Comparison of ENCODE assay signal across 17 cellular contexts in genomic region chr20:10728873-10729670, GRCh38. TPM values are rescaled to one million over a fixed set of nuclear protein-coding genes. Genes with fewer than 3 reads are reported as not detected.
DNase-seq lines count a peak whose midpoint lies in the region; ATAC-seq and TF ChIP-seq lines count a peak whose summit lies in the region.
"Had no signal": no experiment of that assay in that cellular context is flagged by ENCODE, and none has a peak within 500 bp of the region (broad histone marks: within the 10 kb centered on the region; RNA-seq: fewer than 3 reads in every experiment).

No MANE protein-coding gene starts in this region.

- peaks cover 16% of the 10 kb centered on the region for H3K4me1 Mint-ChIP-seq in WTC11
- H3K4me1 Mint-ChIP-seq: CD4-positive, alpha-beta memory T cell had no signal

- H3K27ac Mint-ChIP-seq in WTC11: no peak overlapping the region
- H3K27ac Mint-ChIP-seq: CD4-positive, alpha-beta memory T cell had no signal

- POLR2A ChIA-PET in WTC11 (lab: Charles Lee): no interaction called here

- H3K4me1 ChIP-seq in thyroid gland: no peaks in the 10 kb centered on the region

- in situ Hi-C loops in brain microvascular endothelial cell (cut with HindIII; ENCODE audit: low pct_ligation_motif_present, low sequenced_read_pairs): no loop called here

- TF ChIP-seq CTCF in brain microvascular endothelial cell (IDR thresholded peaks at IDR 0.05; ENCODE audit: low read depth, low read length, missing control alignments): no peak
- no peak for TF ChIP-seq CTCF in fibroblast of the aortic adventitia (IDR thresholded peaks at IDR 0.05; ENCODE audit: insufficient read depth, low read length)
- no peak for TF ChIP-seq CTCF in thyroid gland (IDR thresholded peaks at IDR 0.05)
- no peak for TF ChIP-seq CTCF in WTC11 (IDR thresholded peaks at IDR 0.05)

- H3K4me3 Mint-ChIP-seq in WTC11: no peak overlapping the region
- H3K4me3 Mint-ChIP-seq: CD4-positive, alpha-beta memory T cell had no signal

- H3K27me3 ChIP-seq in brain microvascular endothelial cell (replicated peaks) (no peaks in the 10 kb centered on the region), thyroid gland (no peaks in the 10 kb centered on the region)

- H3K36me3 ChIP-seq in brain microvascular endothelial cell (replicated peaks): no peaks in the 10 kb centered on the region
- H3K36me3 ChIP-seq in thyroid gland: no peaks in the 10 kb centered on the region

- H3K9me3 Mint-ChIP-seq in WTC11: peaks cover 29% of the 10 kb centered on the region

- DNase-seq in HT1080 (ENCODE audit: low read depth): peak; percentile 31
- peak; percentile 49 for DNase-seq in brain microvascular endothelial cell
- peak; percentile 27 for DNase-seq in fibroblast of the aortic adventitia (ENCODE audit: low read depth)
- DNase-seq in renal cortical epithelial cell (ENCODE audit: low read depth): peak; percentile 63
- no peak for DNase-seq in thyroid gland
- no peak for DNase-seq in posterior vena cava (ENCODE audit: low spot score)
- DNase-seq in WTC11 (ENCODE audit: low spot score): no peak
- DNase-seq: Calu3; CD4-positive, alpha-beta memory T cell; HCEC 1CT; NCI-H1436; NCI-H2029 treated with DMSO at 0.1 percent for 48 hours; NCI-H510A had no signal

- H3K4me3 ChIP-seq in brain microvascular endothelial cell (ENCODE audit: low read depth, low read length) (no peak overlapping the region), fibroblast of the aortic adventitia (ENCODE audit: low read depth, low read length) (no peak overlapping the region), thyroid gland (replicated peaks in 1 of 3) (no peak overlapping the region)
- H3K4me3 ChIP-seq: K562 had no signal

- ATAC-seq in GM21515 (IDR thresholded peaks at IDR 0.05; ENCODE audit: unreplicated experiment) (no peak), WTC11 (no peak)
- ATAC-seq: K562 had no signal

- peaks cover 4% of the 10 kb centered on the region; the same call in 1 of the 2 replicates for H3K27me3 Mint-ChIP-seq in WTC11 (ENCODE audit: low read depth)

- peaks cover 6% of the 10 kb centered on the region; the same call in 1 of the 2 replicates for H3K36me3 Mint-ChIP-seq in WTC11
- H3K36me3 Mint-ChIP-seq: CD4-positive, alpha-beta memory T cell had no signal

- WGBS in thyroid gland, 2 donors: 83 to 88% methylated on average over 8 of the region's 8 CpGs

- H3K9me3 ChIP-seq in thyroid gland: no peaks in the 10 kb centered on the region

- H3K27ac ChIP-seq in brain microvascular endothelial cell (no peak overlapping the region), thyroid gland (no peak overlapping the region)
- H3K27ac ChIP-seq: HL-60 had no signal

- CTCF ChIA-PET in WTC11 (lab: Charles Lee): no interaction called here

- intact Hi-C loops in thyroid gland (cut with DNase I): no loop called here
- intact Hi-C loops in posterior vena cava (cut with DNase I): no loop called here

- no peak for TF ChIP-seq POLR2A in thyroid gland (IDR thresholded peaks at IDR 0.05)

TF ChIP-seq in WTC11, 78 proteins besides CTCF, POLR2A, EP300 and RAD21:
- TF ChIP-seq MAX (CRISPR knock-in tag; IDR thresholded peaks at IDR 0.05) (no peak), CDX4 (CRISPR knock-in tag; IDR thresholded peaks at IDR 0.05; ENCODE audit: borderline replicate concordance) (no peak), ZNF317 (CRISPR knock-in tag; IDR thresholded peaks at IDR 0.05; ENCODE audit: borderline replicate concordance, low read depth) (no peak), ETV6 (CRISPR knock-in tag; IDR thresholded peaks at IDR 0.05) (no peak), ESRRA (CRISPR knock-in tag; IDR thresholded peaks at IDR 0.05; ENCODE audit: borderline replicate concordance) (no peak), FOXJ3 (CRISPR knock-in tag; IDR thresholded peaks at IDR 0.05; ENCODE audit: borderline replicate concordance) (no peak)

RNA-seq across cellular contexts. Expression of gene JAG1, which starts 55.3 kb away (rescaled TPM):
- total RNA-seq in HT1080 (2014; rRNA removed; shearing (Covaris generic)): 42.8 and 43.6 TPM in 2 replicates
- 21.1 and 27.6 TPM in 2 replicates for polyA plus RNA-seq in HT1080 (2015; cell fraction: cytosol; rRNA removed)
- polyA plus RNA-seq in HT1080 (2015; cell fraction: nucleus; rRNA removed): 194 and 216 TPM in 2 replicates
- 39.2 and 46.7 TPM in 2 replicates for total RNA-seq in fibroblast of the aortic adventitia (ENCODE audit: low replicate concordance)
- 51.0 and 53.3 TPM in 2 replicates for total RNA-seq in renal cortical epithelial cell
- total RNA-seq in thyroid gland: 10 to 100 TPM; 41.2 to 67.9 (median 46.2) TPM
- total RNA-seq in posterior vena cava: 10 to 100 TPM; 68.5 to 84.2 TPM
- total RNA-seq in WTC11 (2021): 38.3 to 45.2 TPM (median 41.6 TPM) in 3 replicates
- total RNA-seq: G401 had no signal

Comparison
In these comparisons a context has a peak if more than half of its experiments do, and no peak if none do; other contexts are left out.
1. DNase-seq: peak in HT1080 (single experiment), brain microvascular endothelial cell (single experiment), fibroblast of the aortic adventitia (single experiment) and renal cortical epithelial cell (single experiment); none in thyroid gland (0 of 2), posterior vena cava (single experiment) and WTC11 (single experiment).